Comparison of ENCODE assay signal across 18 cellular contexts in genomic region chr3:197407526-197407925, GRCh38.
"Had no signal": no experiment of that assay in that cellular context is flagged by ENCODE, and none has a peak within 500 bp of the region (broad histone marks: within the 10 kb centered on the region; RNA-seq: fewer than 3 reads in every experiment).

No MANE protein-coding gene starts in this region.

- H3K4me1 ChIP-seq: parathyroid adenoma, sigmoid colon, uterus had no signal

- H3K27me3 ChIP-seq: sigmoid colon, uterus had no signal

- H3K36me3 ChIP-seq: sigmoid colon, uterus had no signal

- H3K4me1 Mint-ChIP-seq: naive thymus-derived CD8-positive, alpha-beta T cell had no signal

- H3K4me3 ChIP-seq: coronary artery, mucosa of descending colon, psoas muscle, sigmoid colon, skin epidermis, uterus had no signal

- H3K9me3 ChIP-seq: mucosa of descending colon, psoas muscle, sigmoid colon, uterus had no signal

- ATAC-seq: left colon; mucosa of descending colon; naive thymus-derived CD8-positive, alpha-beta T cell had no signal

- H3K27ac ChIP-seq: coronary artery, parathyroid adenoma, psoas muscle, sigmoid colon, skin epidermis, uterus had no signal

- H3K4me3 Mint-ChIP-seq: naive thymus-derived CD8-positive, alpha-beta T cell had no signal

- DNase-seq: effector CD4-positive, alpha-beta T cell; foreskin melanocyte; head of caudate nucleus; hippocampal formation; left colon; mammary epithelial cell; mucosa of descending colon; naive thymus-derived CD8-positive, alpha-beta T cell; psoas muscle; retina; sigmoid colon; stimulated activated CD4-positive, alpha-beta T cell treated with anti-CD3 and anti-CD28 coated beads, Interleukin-2, amount 100 ng/mL, for 48 hours; stimulated activated naive CD4-positive, alpha-beta T cell treated with Interleukin-2 at 50 U/mL for 16 hours; trophoblast cell; uterus had no signal
